14 cellular contexts compared by ENCODE assay signal in the genomic region with DNA sequence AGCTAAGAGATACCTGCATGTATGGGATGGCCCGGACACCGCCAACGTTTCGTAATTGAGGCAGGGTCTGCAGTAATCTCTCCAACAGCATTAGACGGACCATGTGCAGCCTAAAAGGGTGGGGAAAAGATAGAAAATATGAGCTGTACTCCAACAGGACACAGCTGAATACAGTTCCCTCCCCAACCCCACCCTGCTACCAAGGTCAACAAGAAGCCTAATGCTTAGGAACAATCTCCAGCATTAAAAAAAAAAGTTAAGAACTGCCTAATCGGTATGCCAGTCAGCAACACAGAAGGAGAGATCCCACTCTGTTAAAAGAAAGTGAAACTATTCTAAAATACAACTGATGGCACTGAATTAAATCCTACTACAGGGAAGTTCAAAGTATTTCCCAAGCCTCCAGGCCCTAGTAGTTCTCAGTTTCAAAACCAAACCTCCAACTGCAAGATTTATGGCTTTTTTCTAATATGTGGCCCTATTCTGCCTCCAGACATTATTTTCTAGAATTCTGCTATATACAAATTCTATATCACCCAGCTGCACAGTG.
"Had no signal": no experiment of that assay in that cellular context is flagged by ENCODE, and none has a peak within 500 bp of the region (broad histone marks: within the 10 kb centered on the region; RNA-seq: fewer than 3 reads in every experiment).

No MANE protein-coding gene starts in this region.

- H3K27me3 ChIP-seq: gastrocnemius medialis, hepatocyte, neural progenitor cell, thyroid gland, vagina had no signal

- H3K27ac Mint-ChIP-seq: activated CD8-positive, alpha-beta memory T cell treated with anti-CD3 and anti-CD28 coated beads, Interleukin-2, amount 10 ng/mL, durations not matched to agents 7 days and 5 days; neural progenitor cell had no signal

- H3K4me1 Mint-ChIP-seq: neural progenitor cell had no signal

- H3K4me3 ChIP-seq: gastrocnemius medialis, hepatocyte, neural progenitor cell, thyroid gland, vagina had no signal

- DNase-seq: activated CD4-positive, alpha-beta T cell treated with anti-CD3 and anti-CD28 coated beads, Interleukin-2, amount 50 U/mL, for 48 hours; activated CD8-positive, alpha-beta memory T cell treated with anti-CD3 and anti-CD28 coated beads, Interleukin-2, amount 10 ng/mL, durations not matched to agents 7 days and 5 days; caudate nucleus; cortex of kidney; effector CD8-positive, alpha-beta T cell; gastrocnemius medialis; kidney; T-helper 17 cell; thyroid gland had no signal

- H3K9ac ChIP-seq: neural progenitor cell, parathyroid adenoma had no signal

- H3K27me3 Mint-ChIP-seq: activated CD8-positive, alpha-beta memory T cell treated with anti-CD3 and anti-CD28 coated beads, Interleukin-2, amount 10 ng/mL, durations not matched to agents 7 days and 5 days; T-helper 17 cell had no signal

- H3K4me1 ChIP-seq: gastrocnemius medialis, parathyroid adenoma, thyroid gland, vagina had no signal

- H3K9me3 ChIP-seq: thyroid gland, vagina had no signal

- H3K4me3 Mint-ChIP-seq: activated CD8-positive, alpha-beta memory T cell treated with anti-CD3 and anti-CD28 coated beads, Interleukin-2, amount 10 ng/mL, durations not matched to agents 7 days and 5 days; neural progenitor cell; T-helper 17 cell had no signal

- H3K27ac ChIP-seq: epithelial cell of prostate, gastrocnemius medialis, hepatocyte, neural progenitor cell, parathyroid adenoma, thyroid gland, vagina had no signal

- ATAC-seq: activated CD8-positive, alpha-beta memory T cell treated with anti-CD3 and anti-CD28 coated beads, Interleukin-2, amount 10 ng/mL, durations not matched to agents 7 days and 5 days; gastrocnemius medialis; T-helper 17 cell had no signal
